Comparison of ENCODE assay signal across 27 cellular contexts in genomic region chr4:185778307-185778706, GRCh38. TPM values are rescaled to one million over a fixed set of nuclear protein-coding genes. Genes with fewer than 3 reads are reported as not detected.
DNase-seq lines count a peak whose midpoint lies in the region; ATAC-seq, FAIRE-seq and TF ChIP-seq lines count a peak whose summit lies in the region.
"Had no signal": no experiment of that assay in that cellular context is flagged by ENCODE, and none has a peak within 500 bp of the region (broad histone marks: within the 10 kb centered on the region; RNA-seq: fewer than 3 reads in every experiment).

No MANE protein-coding gene starts in this region.

- TF ChIP-seq CTCF in H1 (IDR thresholded peaks at IDR 0.05; ENCODE audit: control extremely low read depth in 1 of 3, insufficient read depth in 1 of 3, low read depth in 1 of 3, low read length in 3 of 3): no peak

- H3K27ac ChIP-seq in H1 (ENCODE audit: low read depth, low read length) (no peak overlapping the region), trophoblast cell (ENCODE audit: low read depth, low read length) (no peak overlapping the region)
- H3K27ac ChIP-seq: vagina had no signal

- H4K20me1 ChIP-seq in H1 (replicated peaks in 1 of 2; ENCODE audit: control insufficient read depth in 1 of 2, insufficient read depth in 2 of 2, low read length in 2 of 2): no peaks in the 10 kb centered on the region

- no peak overlapping the region for H4K5ac ChIP-seq in H1 (ENCODE audit: insufficient read length, low read depth, low read length)

- no peak overlapping the region; the same call in 1 of the 2 replicates for H2BK20ac ChIP-seq in H1 (ENCODE audit: low read length)

- POLR2A ChIA-PET in H1 (lab: Charles Lee; ENCODE audit: partially characterized antibody): interaction anchor here (0.9 kb wide), 1 partner anchor 12 kb away, joined by 3 read pairs; no protein-coding TSS in a partner anchor

- TF ChIP-seq RAD21 in H1 (IDR thresholded peaks at IDR 0.05 in 1 of 2, conservative IDR thresholded peaks at IDR 0.05 in 1 of 2; ENCODE audit: low read depth in 2 of 2, low read length in 2 of 2): no peak

- no peak overlapping the region for H2BK120ac ChIP-seq in H1 (replicated peaks; ENCODE audit: low read depth, low read length)
- H2BK120ac ChIP-seq in trophoblast cell (ENCODE audit: insufficient read depth, low read length, poor library complexity): peak overlapping the region; percentile 33

- H2AK5ac ChIP-seq in H1 (ENCODE audit: low read depth, low read length) (no peak overlapping the region), trophoblast cell (ENCODE audit: low read length) (no peak overlapping the region)

- no peak overlapping the region for H3K4ac ChIP-seq in H1 (replicated peaks; ENCODE audit: insufficient read length, low read depth, low read length)
- no peak overlapping the region for H3K4ac ChIP-seq in trophoblast cell (ENCODE audit: low read depth, low read length)

- H2BK5ac ChIP-seq in H1 (ENCODE audit: low read depth, low read length) (no peak overlapping the region), trophoblast cell (ENCODE audit: low read depth, low read length, poor library complexity) (no peak overlapping the region)

- no peak for TF ChIP-seq POLR2A in H1 (IDR thresholded peaks at IDR 0.05; ENCODE audit: control extremely low read depth in 1 of 2, low read depth in 2 of 2, low read length in 2 of 2)
- no peak for TF ChIP-seq POLR2A in H54 (IDR thresholded peaks at IDR 0.05; ENCODE audit: low read depth, low read length)

- H2BK12ac ChIP-seq in H1 (ENCODE audit: low read depth, low read length) (no peak overlapping the region), trophoblast cell (ENCODE audit: low read length) (no peak overlapping the region)

- H4K91ac ChIP-seq in H1 (replicated peaks; ENCODE audit: insufficient read length, low read length) (no peak overlapping the region), trophoblast cell (ENCODE audit: low read depth, low read length) (no peak overlapping the region)

- H2AFZ ChIP-seq in H1 (ENCODE audit: low read length) (0 out of 2 replicates have a peak overlapping the region, but pooled peaks have one; percentile 34), trophoblast cell (ENCODE audit: insufficient read depth, low read length, poor library complexity) (no peak overlapping the region)

- H2BK15ac ChIP-seq in H1 (ENCODE audit: low read length): no peak overlapping the region

- H3K4me3 ChIP-seq in H1 (ENCODE audit: extremely low read depth in 1 of 4, insufficient read depth in 2 of 4, low read depth in 3 of 4, low read length in 4 of 4): no peak overlapping the region
- H3K4me3 ChIP-seq in trophoblast cell (ENCODE audit: low read depth, low read length): no peak overlapping the region
- H3K4me3 ChIP-seq: vagina had no signal

- H3K4me2 ChIP-seq in H1 (ENCODE audit: insufficient read depth in 1 of 2, low read depth in 2 of 2, low read length in 2 of 2) (no peak overlapping the region), trophoblast cell (ENCODE audit: low read length) (no peak overlapping the region)

- peaks cover 1 to 24% (median 11%) of the 10 kb centered on the region in 4 experiments; a peak in 3 of 7 replicates for H3K4me1 ChIP-seq in H1 (replicated peaks in 1 of 4; ENCODE audit: control insufficient read depth in 3 of 4, insufficient read depth in 4 of 4, low read length in 3 of 4)
- peaks cover 0 to 2% of the 10 kb centered on the region in 2 experiments for H3K4me1 ChIP-seq in trophoblast cell (ENCODE audit: control insufficient read depth in 1 of 2, insufficient read depth in 2 of 2, low read length in 2 of 2)

- H4K12ac ChIP-seq in trophoblast cell (ENCODE audit: low read depth, low read length): no peak overlapping the region

- CTCF ChIA-PET in H1 (lab: Charles Lee; ENCODE audit: partially characterized antibody): interaction anchor here (1.1 to 1.4 kb wide), 2 partner anchors 12 to 63 kb away, joined by 3 read pairs; no protein-coding TSS in a partner anchor

- peaks cover 0 to 19% of the 10 kb centered on the region in 2 experiments; a peak in 2 of 4 replicates for H3K79me2 ChIP-seq in H1 (ENCODE audit: control insufficient read depth in 1 of 2, insufficient read depth in 2 of 2, low read length in 2 of 2)
- H3K79me2 ChIP-seq in trophoblast cell (ENCODE audit: control insufficient read depth, insufficient read depth, low read length, poor library complexity): no peaks in the 10 kb centered on the region

- H3K79me1 ChIP-seq in H1 (ENCODE audit: low read depth, low read length) (no peaks in the 10 kb centered on the region), trophoblast cell (ENCODE audit: low read length) (peaks cover 2% of the 10 kb centered on the region)

- H3K23me2 ChIP-seq in H1 (ENCODE audit: low read depth, low read length): peaks cover 3% of the 10 kb centered on the region; the same call in 1 of the 2 replicates

- H3K27me3 ChIP-seq in H1 (replicated peaks in 1 of 4; ENCODE audit: control insufficient read depth in 3 of 4, extremely low read depth in 1 of 4, insufficient read depth in 3 of 4, low read length in 3 of 4) (no peaks in the 10 kb centered on the region), trophoblast cell (ENCODE audit: insufficient read depth, low read length) (no peaks in the 10 kb centered on the region)
- H3K27me3 ChIP-seq: vagina had no signal

- no peak overlapping the region for H3K23ac ChIP-seq in H1 (ENCODE audit: insufficient read length)
- no peak overlapping the region for H3K23ac ChIP-seq in trophoblast cell (ENCODE audit: low read length)

- no peak for TF ChIP-seq EP300 in H1 (IDR thresholded peaks at IDR 0.05; ENCODE audit: borderline replicate concordance in 1 of 2, low read depth in 2 of 2, low read length in 2 of 2)

- no peaks in the 10 kb centered on the region for H3K36me3 ChIP-seq in H1 (ENCODE audit: control insufficient read depth in 2 of 4, insufficient read depth in 4 of 4, low read length in 3 of 4)
- H3K36me3 ChIP-seq in trophoblast cell (ENCODE audit: control insufficient read depth in 1 of 2, insufficient read depth in 2 of 2, low read length in 2 of 2): no peaks in the 10 kb centered on the region
- H3K36me3 ChIP-seq: vagina had no signal

- H3K18ac ChIP-seq in H1 (ENCODE audit: extremely low read depth, low read length): no peak overlapping the region
- no peak overlapping the region for H3K18ac ChIP-seq in trophoblast cell (ENCODE audit: low read length)

- H3K14ac ChIP-seq in H1 (ENCODE audit: insufficient read length): no peak overlapping the region
- H3K14ac ChIP-seq in trophoblast cell (ENCODE audit: low read length): no peak overlapping the region

- H3K9ac ChIP-seq in H1 (replicated peaks in 1 of 4; ENCODE audit: extremely low read depth in 1 of 4, low read depth in 3 of 4, low read length in 3 of 4) (no peak overlapping the region), trophoblast cell (ENCODE audit: low read length) (no peak overlapping the region)

- 85% methylated on average over 11 of the region's 11 CpGs; no CpG with 5 or more reads in 1 of the 2 experiments for WGBS in H1 (ENCODE audit: extremely low coverage in 1 of 2, insufficient coverage in 1 of 2, insufficient read length in 1 of 2, insufficient replicate concordance in 2 of 2, low coverage in 1 of 2, low lambda C conversion rate in 2 of 2, missing lambda C conversion rate in 1 of 2), 2 experiments
- WGBS in trophoblast cell (ENCODE audit: extremely low coverage, insufficient coverage, insufficient read length): no CpG with 5 or more reads among the region's 11 CpGs

- DNase-seq in NCI-H82 (lab: John Stamatoyannopoulos, UW) (peak; percentile 0), NCI-H82 treated with DMSO at 0.1 percent for 48 hours (lab: John Stamatoyannopoulos, UW; ENCODE audit: unreplicated experiment) (no peak), NCI-H510A treated with DMSO at 0.1 percent for 48 hours (lab: John Stamatoyannopoulos, UW) (peak; percentile 35), H1 (ENCODE audit: low read depth in 1 of 2, low spot score in 2 of 2) (no peak), trophoblast cell (peak; percentile 18 to 30), globus pallidus (ENCODE audit: low spot score) (no peak), H54 (ENCODE audit: insufficient read length, low spot score) (no peak)
- DNase-seq: activated CD4-positive, alpha-beta T cell treated with anti-CD3 and anti-CD28 coated beads for 4 hours; activated gamma-delta T cell; activated naive CD8-positive, alpha-beta T cell treated with anti-CD3 and anti-CD28 coated beads, Interleukin-2, amount 10 ng/mL, durations not matched to agents 7 days and 5 days; activated T-cell treated with anti-CD3 and anti-CD28 coated beads for 4 hours; CD8-positive, alpha-beta memory T cell; DMS153; effector CD4-positive, alpha-beta T cell; erythroblast; foreskin melanocyte; GOT3; hippocampal formation; left colon; mesendoderm; NCI-H1092; NCI-H1694 treated with DMSO at 0.1 percent for 48 hours; stimulated activated CD4-positive, alpha-beta T cell treated with anti-CD3 and anti-CD28 coated beads, Interleukin-15, amount 100 ng/mL, for 24 hours; stimulated activated naive CD4-positive, alpha-beta T cell treated with Interleukin-2 at 50 U/mL for 16 hours had no signal

- no peak overlapping the region for H4K8ac ChIP-seq in H1 (ENCODE audit: extremely low read depth, insufficient read depth, low read length)
- H4K8ac ChIP-seq in trophoblast cell (ENCODE audit: low read depth, low read length): no peak overlapping the region

- FAIRE-seq in H1 (lab: Jason Lieb, UNC): no peak
- no peak for FAIRE-seq in H54 (lab: Jason Lieb, UNC)

- no peak overlapping the region for H3K56ac ChIP-seq in H1 (replicated peaks; ENCODE audit: insufficient read length, low read depth, low read length)

- no peak for ATAC-seq in GM19395 (IDR thresholded peaks at IDR 0.05; ENCODE audit: unreplicated experiment)
- ATAC-seq: left colon had no signal

- H3K9me3 ChIP-seq in H1 (ENCODE audit: insufficient read depth in 2 of 2, low read depth in 1 of 2, low read length in 1 of 2) (no peaks in the 10 kb centered on the region), trophoblast cell (ENCODE audit: insufficient read depth, low read depth, low read length) (peaks cover 2% of the 10 kb centered on the region)
- H3K9me3 ChIP-seq: vagina had no signal

RNA-seq across cellular contexts. Expression of gene SORBS2, which starts 33.7 kb away (rescaled TPM):
- total RNA-seq in H1 (2021; fragmentation: NEBNext Ultra II Directional; extraction: Animal tissue kit (Norgen Biotek cat#: 25700)): 73.0 and 75.8 TPM in 2 replicates
- 37.4 and 87.1 TPM in 2 replicates for polyA plus RNA-seq in H1 (2011; rRNA removed)
- polyA plus RNA-seq in H1 (2011; cell fraction: cytosol; rRNA removed): 34.5 TPM
- 96.7 TPM for polyA plus RNA-seq in H1 (2011; cell fraction: nucleus; rRNA removed)
- polyA plus RNA-seq in H1 (2012, experiment 1 of 2): 46.3 to 72.9 TPM (median 63.2 TPM) in 4 replicates
- polyA plus RNA-seq in H1 (2012, experiment 2 of 2): 12.5 TPM
- 80.9 TPM for polyA plus RNA-seq in H1 (2013, experiment 1 of 2)
- 79.9 TPM for polyA plus RNA-seq in H1 (2013, experiment 2 of 2)
- polyA minus RNA-seq in H1 (2011; rRNA and poly(A)+ RNA removed): 136 and 328 TPM in 2 replicates
- polyA minus RNA-seq in H1 (2011; cell fraction: cytosol; rRNA and poly(A)+ RNA removed): 49.0 TPM
- 200 TPM for polyA minus RNA-seq in H1 (2011; cell fraction: nucleus; rRNA and poly(A)+ RNA removed)
- polyA plus RNA-seq in trophoblast cell (2013): 4.9 and 7.0 TPM in 2 replicates
- total RNA-seq: activated naive CD8-positive, alpha-beta T cell treated with anti-CD3 and anti-CD28 coated beads, Interleukin-2, amount 10 ng/mL, durations not matched to agents 7 days and 5 days; CD8-positive, alpha-beta memory T cell had no signal
- polyA plus RNA-seq: CD8-positive, alpha-beta memory T cell; IgD-negative memory B cell had no signal

Comparison
In these comparisons a context has a peak if more than half of its experiments do, and no peak if none do; other contexts are left out.
1. DNase-seq: peak in NCI-H82 (single experiment), NCI-H510A treated with DMSO at 0.1 percent for 48 hours (single experiment) and trophoblast cell (2 of 2); none in NCI-H82 treated with DMSO at 0.1 percent for 48 hours (single experiment), H1 (0 of 2), globus pallidus (single experiment) and H54 (single experiment).